8 cellular contexts compared by ENCODE assay signal in genomic region chr7:112898432-112899290, GRCh38.
DNase-seq lines count a peak whose midpoint lies in the region; ATAC-seq and TF ChIP-seq lines count a peak whose summit lies in the region.

No MANE protein-coding gene starts in this region.

- DNase-seq in DMS53 treated with DMSO at 0.1 percent for 48 hours (lab: John Stamatoyannopoulos, UW; ENCODE audit: unreplicated experiment) (peak; percentile 73), NCI-H524 treated with DMSO at 0.1 percent for 48 hours (lab: John Stamatoyannopoulos, UW) (peak; percentile 7), left ventricle myocardium inferior (no peak), smooth muscle cell of the brain vasculature (ENCODE audit: low read depth, low spot score) (peak; percentile 53), occipital lobe (lab: John Stamatoyannopoulos, UW) (no peak)
- peak; percentile 32 to 53 for DNase-seq in activated T-cell treated with anti-CD3 and anti-CD28 coated beads, Interleukin-2, amount 50 U/mL, for 48 hours

- peaks cover 12% of the 10 kb centered on the region for H3K9me3 ChIP-seq in left ventricle myocardium inferior (replicated peaks)

- peak; percentile 83 for ATAC-seq in GM19397 (IDR thresholded peaks at IDR 0.05; ENCODE audit: unreplicated experiment)
- peak; percentile 88 for ATAC-seq in HG03432 (IDR thresholded peaks at IDR 0.05; ENCODE audit: unreplicated experiment)

- H3K4me1 ChIP-seq in left ventricle myocardium inferior: peaks cover 31% of the 10 kb centered on the region

- H3K36me3 ChIP-seq in left ventricle myocardium inferior: peaks cover 15% of the 10 kb centered on the region

- H3K4me3 ChIP-seq in left ventricle myocardium inferior: no peak overlapping the region

- TF ChIP-seq CTCF in left ventricle myocardium inferior (IDR thresholded peaks at IDR 0.05; ENCODE audit: borderline replicate concordance): peak; percentile 81

- H3K27me3 ChIP-seq in left ventricle myocardium inferior (ENCODE audit: low read depth): no peaks in the 10 kb centered on the region

- intact Hi-C loops in left ventricle myocardium inferior (cut with micrococcal nuclease): no loop called here

- no peak overlapping the region for H3K27ac ChIP-seq in left ventricle myocardium inferior (replicated peaks)

Comparison
In these comparisons a context has a peak if more than half of its experiments do, and no peak if none do; other contexts are left out.
1. DNase-seq: peak in DMS53 treated with DMSO at 0.1 percent for 48 hours (single experiment), NCI-H524 treated with DMSO at 0.1 percent for 48 hours (single experiment), activated T-cell treated with anti-CD3 and anti-CD28 coated beads, Interleukin-2, amount 50 U/mL, for 48 hours (2 of 2) and smooth muscle cell of the brain vasculature (single experiment); none in left ventricle myocardium inferior (single experiment) and occipital lobe (single experiment).